ENCODE assay signal across 1 cellular context in the genomic region with DNA sequence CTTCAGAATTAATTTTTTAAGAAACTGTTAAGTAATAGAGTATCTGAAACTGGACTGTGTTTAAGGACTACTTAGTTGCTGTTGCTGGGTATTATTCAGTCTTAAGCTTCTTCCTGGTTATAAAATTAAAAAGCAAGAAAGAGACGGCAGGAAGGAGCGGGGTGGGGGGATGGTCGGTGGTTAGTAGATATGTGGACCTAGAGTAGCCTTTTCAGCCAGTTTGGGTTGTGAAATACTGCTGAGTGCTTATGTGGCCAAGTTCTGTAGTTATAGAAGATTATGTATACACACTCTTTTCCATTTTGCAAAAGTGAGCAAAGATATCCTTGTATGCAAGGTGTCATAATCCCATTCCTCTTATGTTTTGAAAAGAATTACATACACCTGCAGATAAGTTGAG.
TF ChIP-seq lines count a peak whose summit lies in the region.

No MANE protein-coding gene starts in this region.

TF ChIP-seq in GM12878, 131 proteins besides CTCF, POLR2A, EP300 and RAD21:
- TF ChIP-seq, protein P1, sequence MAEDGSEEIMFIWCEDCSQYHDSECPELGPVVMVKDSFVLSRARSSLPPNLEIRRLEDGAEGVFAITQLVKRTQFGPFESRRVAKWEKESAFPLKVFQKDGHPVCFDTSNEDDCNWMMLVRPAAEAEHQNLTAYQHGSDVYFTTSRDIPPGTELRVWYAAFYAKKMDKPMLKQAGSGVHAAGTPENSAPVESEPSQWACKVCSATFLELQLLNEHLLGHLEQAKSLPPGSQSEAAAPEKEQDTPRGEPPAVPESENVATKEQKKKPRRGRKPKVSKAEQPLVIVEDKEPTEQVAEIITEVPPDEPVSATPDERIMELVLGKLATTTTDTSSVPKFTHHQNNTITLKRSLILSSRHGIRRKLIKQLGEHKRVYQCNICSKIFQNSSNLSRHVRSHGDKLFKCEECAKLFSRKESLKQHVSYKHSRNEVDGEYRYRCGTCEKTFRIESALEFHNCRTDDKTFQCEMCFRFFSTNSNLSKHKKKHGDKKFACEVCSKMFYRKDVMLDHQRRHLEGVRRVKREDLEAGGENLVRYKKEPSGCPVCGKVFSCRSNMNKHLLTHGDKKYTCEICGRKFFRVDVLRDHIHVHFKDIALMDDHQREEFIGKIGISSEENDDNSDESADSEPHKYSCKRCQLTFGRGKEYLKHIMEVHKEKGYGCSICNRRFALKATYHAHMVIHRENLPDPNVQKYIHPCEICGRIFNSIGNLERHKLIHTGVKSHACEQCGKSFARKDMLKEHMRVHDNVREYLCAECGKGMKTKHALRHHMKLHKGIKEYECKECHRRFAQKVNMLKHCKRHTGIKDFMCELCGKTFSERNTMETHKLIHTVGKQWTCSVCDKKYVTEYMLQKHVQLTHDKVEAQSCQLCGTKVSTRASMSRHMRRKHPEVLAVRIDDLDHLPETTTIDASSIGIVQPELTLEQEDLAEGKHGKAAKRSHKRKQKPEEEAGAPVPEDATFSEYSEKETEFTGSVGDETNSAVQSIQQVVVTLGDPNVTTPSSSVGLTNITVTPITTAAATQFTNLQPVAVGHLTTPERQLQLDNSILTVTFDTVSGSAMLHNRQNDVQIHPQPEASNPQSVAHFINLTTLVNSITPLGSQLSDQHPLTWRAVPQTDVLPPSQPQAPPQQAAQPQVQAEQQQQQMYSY (CRISPR knock-in tag; IDR thresholded peaks at IDR 0.05): no peak
- TF ChIP-seq BHLHE40 (IDR thresholded peaks at IDR 0.05; ENCODE audit: borderline replicate concordance in 1 of 2, low read depth in 2 of 2, low read length in 1 of 2) (no peak), PAX8 (IDR thresholded peaks at IDR 0.05) (no peak), JUND (IDR thresholded peaks at IDR 0.05; ENCODE audit: low read depth, low read length) (no peak), FOS (IDR thresholded peaks at IDR 0.05; ENCODE audit: borderline replicate concordance, extremely low read depth, insufficient read length) (no peak), ZBED1 (IDR thresholded peaks at IDR 0.05; ENCODE audit: borderline replicate concordance) (no peak), RUNX3 (IDR thresholded peaks at IDR 0.05; ENCODE audit: low read length) (peak; percentile 16; the same call in 1 of the 2 replicates), MYB (IDR thresholded peaks at IDR 0.05; ENCODE audit: borderline replicate concordance, low read depth, low read length) (no peak)
